8 cellular contexts compared by ENCODE assay signal in the genomic region with DNA sequence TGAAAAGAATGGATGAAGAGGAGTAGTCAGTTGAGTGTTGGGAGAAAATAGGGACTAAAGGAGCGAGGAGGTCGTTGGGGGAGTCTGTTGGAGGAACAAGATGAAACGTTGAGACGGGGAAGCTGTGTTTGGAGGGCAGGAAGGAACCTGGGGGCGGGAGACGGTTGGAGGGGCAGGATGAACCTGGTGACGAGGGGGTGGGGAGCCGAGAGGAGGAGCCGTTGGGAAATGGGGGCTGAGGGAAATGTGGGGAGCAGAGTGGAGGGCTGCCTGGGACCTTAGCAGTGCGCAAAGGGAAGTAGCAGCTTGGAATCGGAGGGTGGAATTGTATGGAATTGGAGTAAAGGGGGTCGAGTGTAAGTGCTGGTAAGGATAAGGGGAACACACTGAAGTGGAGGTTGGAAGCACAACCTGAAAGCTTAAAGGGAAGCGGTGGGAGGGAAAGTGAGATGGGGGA. TPM values are rescaled to one million over a fixed set of nuclear protein-coding genes. Genes with fewer than 3 reads are reported as not detected.
DNase-seq lines count a peak whose midpoint lies in the region; ATAC-seq and TF ChIP-seq lines count a peak whose summit lies in the region.

No MANE protein-coding gene starts in this region.

- no peaks in the 10 kb centered on the region for H3K9me3 ChIP-seq in HEK293 (ENCODE audit: control insufficient read depth, insufficient read depth, low read depth, low read length)

- ATAC-seq in GM19023 (IDR thresholded peaks at IDR 0.05; ENCODE audit: unreplicated experiment) = no peak

- H3K36me3 ChIP-seq in BJ (ENCODE audit: control insufficient read depth, insufficient read depth, low read length) (no peaks in the 10 kb centered on the region), HEK293 (ENCODE audit: control insufficient read depth in 2 of 2, insufficient read depth in 1 of 2, low read length in 2 of 2) (peaks cover 6 to 22% of the 10 kb centered on the region in 2 experiments), kidney epithelial cell (ENCODE audit: control insufficient read depth, insufficient read depth, low read length) (no peaks in the 10 kb centered on the region)

- H3K27me3 ChIP-seq in BJ (ENCODE audit: control insufficient read depth, insufficient read depth, low read length) (no peaks in the 10 kb centered on the region), kidney epithelial cell (ENCODE audit: control insufficient read depth, insufficient read depth, low read length) (no peaks in the 10 kb centered on the region)

- peaks cover 6% of the 10 kb centered on the region for H3K4me1 ChIP-seq in HEK293 (ENCODE audit: control insufficient read depth, insufficient read depth, low read length)

- DNase-seq in BJ (ENCODE audit: low read depth) (no peak), T follicular helper cell (ENCODE audit: low read depth) (peak; percentile 12), kidney epithelial cell (ENCODE audit: low read depth) (no peak)
- DNase-seq in central memory CD4-positive, alpha-beta T cell = peak; percentile 4
- peak; percentile 40 to 42 for DNase-seq in stimulated activated CD4-positive, alpha-beta T cell treated with anti-CD3 and anti-CD28 coated beads, Interleukin-2, amount 100 ng/mL, for 24 hours
- no peak for DNase-seq in stimulated activated naive CD4-positive, alpha-beta T cell treated with Interleukin-2 at 50 U/mL for 16 hours (lab: John Stamatoyannopoulos, UW)

- no peak for TF ChIP-seq CTCF in BJ (IDR thresholded peaks at IDR 0.05; ENCODE audit: insufficient read depth, low read depth, low read length)
- TF ChIP-seq CTCF in HEK293 (tag by site-specific recombination; IDR thresholded peaks at IDR 0.05) = no peak
- no peak for TF ChIP-seq CTCF in kidney epithelial cell (IDR thresholded peaks at IDR 0.05; ENCODE audit: insufficient read depth, low read length, poor library complexity, severe bottlenecking)

- CTCF ChIA-PET in BJ (lab: Yijun Ruan, JAX) (interaction anchor here (0.5 to 1.9 kb wide), 7 partner anchors 29 to 771 kb away, joined by 3 to 5 read pairs (median 4); no protein-coding TSS in a partner anchor), HEK293 (lab: Yijun Ruan, JAX) (interaction anchor here (0.6 to 1.3 kb wide), 4 partner anchors 73 to 149 kb away, joined by 3 to 4 read pairs (median 4); no protein-coding TSS in a partner anchor)

- H3K27ac ChIP-seq in HEK293 (ENCODE audit: extremely low read depth, low read depth, low read length) = peak overlapping the region; percentile 88

- POLR2A ChIA-PET in BJ (lab: Charles Lee) (interaction anchor here (0.5 to 0.6 kb wide), 2 partner anchors 99 to 1525 kb away, joined by 3 to 7 read pairs; no protein-coding TSS in a partner anchor), HEK293 (lab: Yijun Ruan, JAX) (interaction anchor here (0.6 to 2.6 kb wide), 9 partner anchors 11 to 266 kb away, joined by 3 to 16 read pairs (median 5); a partner anchor contains a TSS)

- H3K4me3 ChIP-seq in BJ (ENCODE audit: low read depth, low read length) = peak overlapping the region; percentile 75
- H3K4me3 ChIP-seq in HEK293 (ENCODE audit: low read depth, low read length) = peak overlapping the region; percentile 73
- peak overlapping the region; percentile 63 for H3K4me3 ChIP-seq in kidney epithelial cell (ENCODE audit: low read depth, low read length)

TF ChIP-seq in HEK293, 187 proteins besides CTCF, POLR2A, EP300 and RAD21 (continues in another document):
- TF ChIP-seq, protein P1, sequence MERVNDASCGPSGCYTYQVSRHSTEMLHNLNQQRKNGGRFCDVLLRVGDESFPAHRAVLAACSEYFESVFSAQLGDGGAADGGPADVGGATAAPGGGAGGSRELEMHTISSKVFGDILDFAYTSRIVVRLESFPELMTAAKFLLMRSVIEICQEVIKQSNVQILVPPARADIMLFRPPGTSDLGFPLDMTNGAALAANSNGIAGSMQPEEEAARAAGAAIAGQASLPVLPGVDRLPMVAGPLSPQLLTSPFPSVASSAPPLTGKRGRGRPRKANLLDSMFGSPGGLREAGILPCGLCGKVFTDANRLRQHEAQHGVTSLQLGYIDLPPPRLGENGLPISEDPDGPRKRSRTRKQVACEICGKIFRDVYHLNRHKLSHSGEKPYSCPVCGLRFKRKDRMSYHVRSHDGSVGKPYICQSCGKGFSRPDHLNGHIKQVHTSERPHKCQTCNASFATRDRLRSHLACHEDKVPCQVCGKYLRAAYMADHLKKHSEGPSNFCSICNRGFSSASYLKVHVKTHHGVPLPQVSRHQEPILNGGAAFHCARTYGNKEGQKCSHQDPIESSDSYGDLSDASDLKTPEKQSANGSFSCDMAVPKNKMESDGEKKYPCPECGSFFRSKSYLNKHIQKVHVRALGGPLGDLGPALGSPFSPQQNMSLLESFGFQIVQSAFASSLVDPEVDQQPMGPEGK (tag by site-specific recombination; IDR thresholded peaks at IDR 0.05) = peak; percentile 92
- TF ChIP-seq KLF9 (tag by site-specific recombination; IDR thresholded peaks at IDR 0.05; ENCODE audit: low read depth) (peak; percentile 25; the same call in 1 of the 2 replicates), KLF16 (tag by site-specific recombination; IDR thresholded peaks at IDR 0.05) (0 out of 2 replicates have a peak, but pooled peaks have one; percentile 53), ZNF776 (tag by site-specific recombination; IDR thresholded peaks at IDR 0.05; ENCODE audit: borderline replicate concordance) (no peak), ZNF391 (tag by site-specific recombination; IDR thresholded peaks at IDR 0.05; ENCODE audit: borderline replicate concordance, low read depth) (no peak), ZNF544 (tag by site-specific recombination; IDR thresholded peaks at IDR 0.05) (no peak), SP2 (tag by site-specific recombination; IDR thresholded peaks at IDR 0.05) (peak; percentile 56), OSR2 (tag by site-specific recombination; IDR thresholded peaks at IDR 0.05) (no peak; the same call in 1 of the 2 replicates), ZNF341 (tag by site-specific recombination; IDR thresholded peaks at IDR 0.05; ENCODE audit: low read depth) (peak; percentile 77), EGR2 (tag by site-specific recombination; IDR thresholded peaks at IDR 0.05; ENCODE audit: low read depth) (peak; percentile 74), ZFP3 (tag by site-specific recombination; IDR thresholded peaks at IDR 0.05; ENCODE audit: low read depth) (0 out of 2 replicates have a peak, but pooled peaks have one; percentile 17), HOXD13 (CRISPR knock-in tag; IDR thresholded peaks at IDR 0.05; ENCODE audit: borderline replicate concordance) (no peak), ZNF366 (tag by site-specific recombination; conservative IDR thresholded peaks at IDR 0.05) (peak; percentile 70; the same call in 1 of the 2 replicates)
- TF ChIP-seq, protein P2, sequence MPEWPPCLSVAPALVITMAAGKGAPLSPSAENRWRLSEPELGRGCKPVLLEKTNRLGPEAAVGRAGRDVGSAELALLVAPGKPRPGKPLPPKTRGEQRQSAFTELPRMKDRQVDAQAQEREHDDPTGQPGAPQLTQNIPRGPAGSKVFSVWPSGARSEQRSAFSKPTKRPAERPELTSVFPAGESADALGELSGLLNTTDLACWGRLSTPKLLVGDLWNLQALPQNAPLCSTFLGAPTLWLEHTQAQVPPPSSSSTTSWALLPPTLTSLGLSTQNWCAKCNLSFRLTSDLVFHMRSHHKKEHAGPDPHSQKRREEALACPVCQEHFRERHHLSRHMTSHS (tag by site-specific recombination; IDR thresholded peaks at IDR 0.05) = peak; percentile 33; the same call in 1 of the 2 replicates
- TF ChIP-seq, protein P3, sequence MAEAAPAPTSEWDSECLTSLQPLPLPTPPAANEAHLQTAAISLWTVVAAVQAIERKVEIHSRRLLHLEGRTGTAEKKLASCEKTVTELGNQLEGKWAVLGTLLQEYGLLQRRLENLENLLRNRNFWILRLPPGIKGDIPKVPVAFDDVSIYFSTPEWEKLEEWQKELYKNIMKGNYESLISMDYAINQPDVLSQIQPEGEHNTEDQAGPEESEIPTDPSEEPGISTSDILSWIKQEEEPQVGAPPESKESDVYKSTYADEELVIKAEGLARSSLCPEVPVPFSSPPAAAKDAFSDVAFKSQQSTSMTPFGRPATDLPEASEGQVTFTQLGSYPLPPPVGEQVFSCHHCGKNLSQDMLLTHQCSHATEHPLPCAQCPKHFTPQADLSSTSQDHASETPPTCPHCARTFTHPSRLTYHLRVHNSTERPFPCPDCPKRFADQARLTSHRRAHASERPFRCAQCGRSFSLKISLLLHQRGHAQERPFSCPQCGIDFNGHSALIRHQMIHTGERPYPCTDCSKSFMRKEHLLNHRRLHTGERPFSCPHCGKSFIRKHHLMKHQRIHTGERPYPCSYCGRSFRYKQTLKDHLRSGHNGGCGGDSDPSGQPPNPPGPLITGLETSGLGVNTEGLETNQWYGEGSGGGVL (tag by site-specific recombination; IDR thresholded peaks at IDR 0.05) = peak; percentile 64
- TF ChIP-seq, protein P4, sequence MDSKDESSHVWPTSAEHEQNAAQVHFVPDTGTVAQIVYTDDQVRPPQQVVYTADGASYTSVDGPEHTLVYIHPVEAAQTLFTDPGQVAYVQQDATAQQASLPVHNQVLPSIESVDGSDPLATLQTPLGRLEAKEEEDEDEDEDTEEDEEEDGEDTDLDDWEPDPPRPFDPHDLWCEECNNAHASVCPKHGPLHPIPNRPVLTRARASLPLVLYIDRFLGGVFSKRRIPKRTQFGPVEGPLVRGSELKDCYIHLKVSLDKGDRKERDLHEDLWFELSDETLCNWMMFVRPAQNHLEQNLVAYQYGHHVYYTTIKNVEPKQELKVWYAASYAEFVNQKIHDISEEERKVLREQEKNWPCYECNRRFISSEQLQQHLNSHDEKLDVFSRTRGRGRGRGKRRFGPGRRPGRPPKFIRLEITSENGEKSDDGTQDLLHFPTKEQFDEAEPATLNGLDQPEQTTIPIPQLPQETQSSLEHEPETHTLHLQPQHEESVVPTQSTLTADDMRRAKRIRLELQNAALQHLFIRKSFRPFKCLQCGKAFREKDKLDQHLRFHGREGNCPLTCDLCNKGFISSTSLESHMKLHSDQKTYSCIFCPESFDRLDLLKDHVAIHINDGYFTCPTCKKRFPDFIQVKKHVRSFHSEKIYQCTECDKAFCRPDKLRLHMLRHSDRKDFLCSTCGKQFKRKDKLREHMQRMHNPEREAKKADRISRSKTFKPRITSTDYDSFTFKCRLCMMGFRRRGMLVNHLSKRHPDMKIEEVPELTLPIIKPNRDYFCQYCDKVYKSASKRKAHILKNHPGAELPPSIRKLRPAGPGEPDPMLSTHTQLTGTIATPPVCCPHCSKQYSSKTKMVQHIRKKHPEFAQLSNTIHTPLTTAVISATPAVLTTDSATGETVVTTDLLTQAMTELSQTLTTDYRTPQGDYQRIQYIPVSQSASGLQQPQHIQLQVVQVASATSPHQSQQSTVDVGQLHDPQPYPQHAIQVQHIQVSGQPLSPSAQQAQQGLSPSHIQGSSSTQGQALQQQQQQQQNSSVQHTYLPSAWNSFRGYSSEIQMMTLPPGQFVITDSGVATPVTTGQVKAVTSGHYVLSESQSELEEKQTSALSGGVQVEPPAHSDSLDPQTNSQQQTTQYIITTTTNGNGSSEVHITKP (tag by site-specific recombination; IDR thresholded peaks at IDR 0.05) = peak; percentile 45

RNA-seq across cellular contexts. Expression of a gene that starts 0.6 kb away (rescaled TPM):
- polyA plus RNA-seq in BJ (2011; rRNA removed) = 11.6 and 13.2 TPM in 2 replicates
- 11.6 and 19.2 TPM in 2 replicates for polyA minus RNA-seq in BJ (2011; rRNA and poly(A)+ RNA removed)
- 18.1 and 24.6 TPM in 2 replicates for total RNA-seq in kidney epithelial cell

Comparison
In these comparisons a context has a peak if more than half of its experiments do, and no peak if none do; other contexts are left out.
1. DNase-seq: peak in T follicular helper cell (single experiment), central memory CD4-positive, alpha-beta T cell (single experiment) and stimulated activated CD4-positive, alpha-beta T cell treated with anti-CD3 and anti-CD28 coated beads, Interleukin-2, amount 100 ng/mL, for 24 hours (2 of 2); none in BJ (single experiment), kidney epithelial cell (single experiment) and stimulated activated naive CD4-positive, alpha-beta T cell treated with Interleukin-2 at 50 U/mL for 16 hours (single experiment).
2. Peak in every context shown above with its lines, with median percentiles within 50 percentile points of each other: H3K4me3 ChIP-seq.